23 cellular contexts compared by ENCODE assay signal in genomic region chrX:153517941-153518834, GRCh38. TPM values are rescaled to one million over a fixed set of nuclear protein-coding genes. Genes with fewer than 3 reads are reported as not detected.
A peak's percentile ranks its signal among the peaks of the same experiment; 100 is the strongest.
DNase-seq lines count a peak whose midpoint lies in the region; ATAC-seq and TF ChIP-seq lines count a peak whose summit lies in the region.
"Had no signal": no experiment of that assay in that cellular context is flagged by ENCODE, and none has a peak within 500 bp of the region (broad histone marks: within the 10 kb centered on the region; RNA-seq: fewer than 3 reads in every experiment).

No MANE protein-coding gene starts in this region.

- 4% methylated on average over 71 of the region's 71 CpGs for WGBS in HUES64

- DNase-seq in NCI-H748 (lab: John Stamatoyannopoulos, UW; ENCODE audit: unreplicated experiment) (peak; percentile 36), NCI-H748 treated with DMSO at 0.1 percent for 48 hours (lab: John Stamatoyannopoulos, UW) (no peak), glutamatergic neuron (no peak), neural crest cell (ENCODE audit: low read depth, low spot score) (no peak), 8988T (no peak)
- DNase-seq in activated CD8-positive, alpha-beta memory T cell treated with anti-CD3 and anti-CD28 coated beads, Interleukin-2, amount 50 U/mL, for 48 hours, result no peak
- DNase-seq: activated B cell treated with CpG ODN at 0.5 μM for 24 hours; activated CD8-positive, alpha-beta memory T cell treated with anti-CD3 and anti-CD28 coated beads for 24 hours; central memory CD4-positive, alpha-beta T cell; effector CD4-positive, alpha-beta T cell; mammary epithelial cell; NCI-H1694; NCI-H446; retina; T-helper 1 cell had no signal

- H3K27me3 Mint-ChIP-seq in glutamatergic neuron (ENCODE audit: unreplicated experiment), result peaks cover 6% of the 10 kb centered on the region
- H3K27me3 Mint-ChIP-seq in neural crest cell (ENCODE audit: low read depth), result peaks cover 75% of the 10 kb centered on the region

- no peaks in the 10 kb centered on the region for H3K9me3 ChIP-seq in HUES64 (ENCODE audit: insufficient read depth, low read depth, low read length)
- H3K9me3 ChIP-seq: thoracic aorta had no signal

- ATAC-seq in HG03354 (IDR thresholded peaks at IDR 0.05; ENCODE audit: poor library complexity, severe bottlenecking, unreplicated experiment), result no peak
- ATAC-seq: natural killer cell treated with Interleukin-12 subunit alpha and Interleukin-12 subunit beta and Interleukin-15 and Interleukin-18, amount 100 ng/mL, for 72 hours had no signal

- peak overlapping the region; percentile 62 for H3K27ac Mint-ChIP-seq in glutamatergic neuron (ENCODE audit: unreplicated experiment)
- no peak overlapping the region for H3K27ac Mint-ChIP-seq in neural crest cell (ENCODE audit: unreplicated experiment)
- H3K27ac Mint-ChIP-seq: activated B cell treated with CpG ODN at 0.5 μM for 24 hours; activated T-helper 1 cell treated with anti-CD3 and anti-CD28 coated beads, Interleukin-12 subunit alpha, Interleukin-12 subunit beta, Interleukin-2, Interleukin-4 antibody, amounts not matched to agents 30 ng/mL and 10 ng/mL and 1 ng/mL, durations not matched to agents 14 hours and 24 hours and 36 hours; CD14-positive monocyte; natural killer cell treated with Interleukin-12 subunit alpha and Interleukin-12 subunit beta and Interleukin-15 and Interleukin-18, amount 100 ng/mL, for 72 hours had no signal

- H3K27me3 ChIP-seq in HUES64 (ENCODE audit: insufficient read depth, low read length), result peaks cover 47% of the 10 kb centered on the region

- H3K9me3 Mint-ChIP-seq in glutamatergic neuron (ENCODE audit: unreplicated experiment) (peaks cover 5% of the 10 kb centered on the region), neural crest cell (no peaks in the 10 kb centered on the region)
- H3K9me3 Mint-ChIP-seq: activated B cell treated with CpG ODN at 0.5 μM for 24 hours; activated T-helper 1 cell treated with anti-CD3 and anti-CD28 coated beads, Interleukin-12 subunit alpha, Interleukin-12 subunit beta, Interleukin-2, Interleukin-4 antibody, amounts not matched to agents 30 ng/mL and 10 ng/mL and 1 ng/mL, durations not matched to agents 14 hours and 24 hours and 36 hours; natural killer cell treated with Interleukin-12 subunit alpha and Interleukin-12 subunit beta and Interleukin-15 and Interleukin-18, amount 100 ng/mL, for 72 hours had no signal

- peaks cover 15% of the 10 kb centered on the region for H3K4me1 Mint-ChIP-seq in glutamatergic neuron (ENCODE audit: low read depth, unreplicated experiment)
- peaks cover 3% of the 10 kb centered on the region for H3K4me1 Mint-ChIP-seq in neural crest cell
- H3K4me1 Mint-ChIP-seq: CD14-positive monocyte had no signal

- TF ChIP-seq CTCF in glutamatergic neuron (IDR thresholded peaks at IDR 0.05; ENCODE audit: partially characterized antibody, unreplicated experiment) (no peak), neural crest cell (conservative IDR thresholded peaks at IDR 0.05) (no peak)

- H3K4me1 ChIP-seq in HUES64 (ENCODE audit: insufficient read depth, low read length), result no peaks in the 10 kb centered on the region

- H3K4me3 ChIP-seq in HUES64 (ENCODE audit: low read length), result peak overlapping the region; percentile 41
- H3K4me3 ChIP-seq: thoracic aorta had no signal

- no peak overlapping the region for H3K27ac ChIP-seq in HUES64 (ENCODE audit: low read depth, low read length)
- H3K27ac ChIP-seq: thoracic aorta had no signal

- H3K36me3 ChIP-seq in HUES64 (ENCODE audit: insufficient read depth, low read length), result no peaks in the 10 kb centered on the region
- H3K36me3 ChIP-seq: thoracic aorta had no signal

- no peak overlapping the region for H3K9ac ChIP-seq in HUES64 (ENCODE audit: low read depth, low read length)

- peak overlapping the region; percentile 90 for H3K4me3 Mint-ChIP-seq in glutamatergic neuron (ENCODE audit: unreplicated experiment)
- peak overlapping the region; percentile 27 for H3K4me3 Mint-ChIP-seq in neural crest cell
- H3K4me3 Mint-ChIP-seq: activated B cell treated with CpG ODN at 0.5 μM for 24 hours; activated T-helper 1 cell treated with anti-CD3 and anti-CD28 coated beads, Interleukin-12 subunit alpha, Interleukin-12 subunit beta, Interleukin-2, Interleukin-4 antibody, amounts not matched to agents 30 ng/mL and 10 ng/mL and 1 ng/mL, durations not matched to agents 14 hours and 24 hours and 36 hours; natural killer cell treated with Interleukin-12 subunit alpha and Interleukin-12 subunit beta and Interleukin-15 and Interleukin-18, amount 100 ng/mL, for 72 hours had no signal

- H3K36me3 Mint-ChIP-seq in glutamatergic neuron (ENCODE audit: unreplicated experiment), result no peaks in the 10 kb centered on the region
- peaks cover 4% of the 10 kb centered on the region for H3K36me3 Mint-ChIP-seq in neural crest cell (ENCODE audit: low read depth)
- H3K36me3 Mint-ChIP-seq: CD14-positive monocyte; natural killer cell treated with Interleukin-12 subunit alpha and Interleukin-12 subunit beta and Interleukin-15 and Interleukin-18, amount 100 ng/mL, for 72 hours had no signal

RNA-seq across cellular contexts. Expression of gene ATP2B3, which starts 0.7 kb away (rescaled TPM):
- 0.10 TPM for polyA plus RNA-seq in HUES64 (2013, experiment 1 of 2)
- polyA plus RNA-seq in HUES64 (2013, experiment 2 of 2), result 0.44 TPM
- total RNA-seq in glutamatergic neuron (ENCODE audit: unreplicated experiment) (68.0 TPM), neural crest cell (0.05 and 0.11 TPM in 2 replicates)
- total RNA-seq: activated B cell treated with CpG ODN at 0.5 μM for 24 hours; mammary epithelial cell; MCF 10A; natural killer cell treated with Interleukin-12 subunit alpha and Interleukin-12 subunit beta and Interleukin-15 and Interleukin-18, amount 100 ng/mL, for 72 hours had no signal
- polyA plus RNA-seq: CD14-positive monocyte, keratinocyte, mammary epithelial cell had no signal

RNA-seq across cellular contexts. Expression of gene BGN, which starts 23.4 kb away (rescaled TPM):
- 6.6 TPM for polyA plus RNA-seq in HUES64 (2013, experiment 1 of 2)
- polyA plus RNA-seq in HUES64 (2013, experiment 2 of 2), result 13.8 TPM
- total RNA-seq in glutamatergic neuron (ENCODE audit: unreplicated experiment) (0.56 TPM), neural crest cell (80.6 and 85.2 TPM in 2 replicates)
- total RNA-seq: activated B cell treated with CpG ODN at 0.5 μM for 24 hours; activated T-helper 1 cell treated with anti-CD3 and anti-CD28 coated beads, Interleukin-12 subunit alpha, Interleukin-12 subunit beta, Interleukin-2, Interleukin-4 antibody, amounts not matched to agents 30 ng/mL and 10 ng/mL and 1 ng/mL, durations not matched to agents 14 hours and 24 hours and 36 hours; natural killer cell treated with Interleukin-12 subunit alpha and Interleukin-12 subunit beta and Interleukin-15 and Interleukin-18, amount 100 ng/mL, for 72 hours had no signal
- polyA plus RNA-seq: CD14-positive monocyte had no signal

RNA-seq across cellular contexts. Expression of gene HAUS7, which starts 47.8 kb away (rescaled TPM):
- 36.6 TPM for polyA plus RNA-seq in HUES64 (2013, experiment 1 of 2)
- 34.6 TPM for polyA plus RNA-seq in HUES64 (2013, experiment 2 of 2)
- 24.6 TPM for total RNA-seq in glutamatergic neuron (ENCODE audit: unreplicated experiment)
- total RNA-seq in neural crest cell, result 51.8 and 58.8 TPM in 2 replicates

Comparison
In these comparisons a context has a peak if more than half of its experiments do, and no peak if none do; other contexts are left out.
1. RNA of gene ATP2B3, which starts 0.7 kb away (total RNA-seq): 68.0 TPM in glutamatergic neuron (single experiment); 0.05 to 0.11 TPM in neural crest cell; every median in the first group is over 10 times any median in the second.
2. RNA of gene BGN, which starts 23.4 kb away (total RNA-seq): 80.6 to 85.2 TPM in neural crest cell; 0.56 TPM in glutamatergic neuron (single experiment); every median in the first group is over 10 times any median in the second.